ENCODE assay signal across 14 cellular contexts in the genomic region with DNA sequence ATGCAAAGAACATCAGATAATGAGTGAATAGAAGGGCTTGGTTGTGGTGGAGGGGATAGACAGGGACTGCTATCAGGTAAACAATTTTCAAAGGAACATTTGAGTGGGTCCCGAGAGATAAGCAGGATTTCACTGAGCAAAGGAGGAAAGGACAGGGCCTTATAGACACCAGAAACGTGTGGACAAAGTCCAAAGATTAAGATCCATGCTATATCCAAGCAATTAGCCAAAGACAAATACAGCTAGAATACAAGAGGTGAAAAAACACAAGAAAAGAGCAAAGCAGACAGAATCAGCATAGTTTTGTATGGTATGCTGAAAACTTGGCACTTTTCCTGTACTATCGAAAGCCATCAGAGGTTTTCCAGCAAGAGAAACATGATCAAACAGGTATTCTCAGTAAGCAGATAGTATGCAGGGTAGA. TPM values are rescaled to one million over a fixed set of nuclear protein-coding genes. Genes with fewer than 3 reads are reported as not detected.
DNase-seq lines count a peak whose midpoint lies in the region; ATAC-seq and TF ChIP-seq lines count a peak whose summit lies in the region.
"Had no signal": no experiment of that assay in that cellular context is flagged by ENCODE, and none has a peak within 500 bp of the region (broad histone marks: within the 10 kb centered on the region; RNA-seq: fewer than 3 reads in every experiment).

No MANE protein-coding gene starts in this region.

- peaks cover 8% of the 10 kb centered on the region for H3K4me1 Mint-ChIP-seq in nephron

- in situ Hi-C loops in astrocyte of the cerebellum (cut with HindIII; ENCODE audit: low sequenced_read_pairs): no loop called here

- no peaks in the 10 kb centered on the region for H3K27me3 Mint-ChIP-seq in nephron (ENCODE audit: low read depth)

- no peaks in the 10 kb centered on the region for H3K9me3 Mint-ChIP-seq in nephron
- no peaks in the 10 kb centered on the region for H3K9me3 Mint-ChIP-seq in activated naive CD4-positive, alpha-beta T cell treated with anti-CD3 and anti-CD28 coated beads, Interleukin-2, amount 50 U/mL, for 72 hours

- no peak overlapping the region for H3K4me3 Mint-ChIP-seq in nephron

- no peak for ATAC-seq in GM18520 (IDR thresholded peaks at IDR 0.05; ENCODE audit: unreplicated experiment)
- no peak for ATAC-seq in activated naive CD4-positive, alpha-beta T cell treated with anti-CD3 and anti-CD28 coated beads, Interleukin-2, amount 50 U/mL, for 72 hours

- DNase-seq in astrocyte of the cerebellum (ENCODE audit: low read depth): peak; percentile 9
- peak; percentile 8 for DNase-seq in fibroblast of the aortic adventitia (ENCODE audit: low read depth)
- no peak for DNase-seq in epidermal melanocyte (ENCODE audit: insufficient read length, low spot score)
- DNase-seq in activated naive CD4-positive, alpha-beta T cell treated with anti-CD3 and anti-CD28 coated beads, Interleukin-2, amount 50 U/mL, for 72 hours (ENCODE audit: low spot score in 2 of 2): no peak
- DNase-seq in mucosa of gallbladder (ENCODE audit: low spot score): no peak
- DNase-seq: EL, NCI-H1436, NCI-H2081, NCI-H524, SIG-M5 had no signal

- H3K4me3 ChIP-seq in astrocyte of the cerebellum (ENCODE audit: low read depth, low read length) (no peak overlapping the region), fibroblast of the aortic adventitia (ENCODE audit: low read depth, low read length) (no peak overlapping the region)
- H3K4me3 ChIP-seq: BLaER1, HAP-1 had no signal

- TF ChIP-seq CTCF in astrocyte of the cerebellum (IDR thresholded peaks at IDR 0.05; ENCODE audit: low read depth, low read length, missing control alignments): no peak
- no peak for TF ChIP-seq CTCF in fibroblast of the aortic adventitia (IDR thresholded peaks at IDR 0.05; ENCODE audit: insufficient read depth, low read length)
- TF ChIP-seq CTCF in nephron (IDR thresholded peaks at IDR 0.05; ENCODE audit: unreplicated experiment in 3 of 3): no peak

- H3K27ac Mint-ChIP-seq in nephron: peak overlapping the region in 2 of 3 experiments; percentile 6 to 32
- no peak overlapping the region for H3K27ac Mint-ChIP-seq in activated naive CD4-positive, alpha-beta T cell treated with anti-CD3 and anti-CD28 coated beads, Interleukin-2, amount 50 U/mL, for 72 hours

- peaks cover 3% of the 10 kb centered on the region for H3K36me3 Mint-ChIP-seq in nephron (ENCODE audit: low read depth)
- H3K36me3 Mint-ChIP-seq in activated naive CD4-positive, alpha-beta T cell treated with anti-CD3 and anti-CD28 coated beads, Interleukin-2, amount 50 U/mL, for 72 hours: no peaks in the 10 kb centered on the region

RNA-seq across cellular contexts. Expression of gene CDK19, which starts 59.8 kb away (rescaled TPM):
- total RNA-seq in fibroblast of the aortic adventitia (ENCODE audit: low replicate concordance) (10.0 and 17.8 TPM in 2 replicates), mucosa of gallbladder (41.1 TPM)
- total RNA-seq in activated naive CD4-positive, alpha-beta T cell treated with anti-CD3 and anti-CD28 coated beads, Interleukin-2, amount 50 U/mL, for 72 hours: 10 to 100 TPM; 14.3 to 17.9 TPM

Comparison
In these comparisons a context has a peak if more than half of its experiments do, and no peak if none do; other contexts are left out.
1. DNase-seq: peak in astrocyte of the cerebellum (single experiment) and fibroblast of the aortic adventitia (single experiment); none in epidermal melanocyte (single experiment), activated naive CD4-positive, alpha-beta T cell treated with anti-CD3 and anti-CD28 coated beads, Interleukin-2, amount 50 U/mL, for 72 hours (0 of 2) and mucosa of gallbladder (single experiment).
2. H3K27ac Mint-ChIP-seq: peak in nephron (2 of 3); none in activated naive CD4-positive, alpha-beta T cell treated with anti-CD3 and anti-CD28 coated beads, Interleukin-2, amount 50 U/mL, for 72 hours (0 of 2).